ENCODE assay signal across 1 cellular context in genomic region chr13:19852766-19853165, GRCh38.
TF ChIP-seq lines count a peak whose summit lies in the region.

No MANE protein-coding gene starts in this region.

TF ChIP-seq in K562, 482 proteins besides CTCF, POLR2A, EP300 and RAD21:
- TF ChIP-seq ETV5 (CRISPR knock-in tag; IDR thresholded peaks at IDR 0.05; ENCODE audit: low read depth) (no peak), SMC3 (conservative IDR thresholded peaks at IDR 0.05; ENCODE audit: insufficient read depth, low read depth, low read length) (no peak), MECOM (CRISPR knock-in tag; IDR thresholded peaks at IDR 0.05) (no peak), ZNF644 (tag; IDR thresholded peaks at IDR 0.05; ENCODE audit: low read depth) (no peak), ZNF121 (CRISPR knock-in tag; conservative IDR thresholded peaks at IDR 0.05) (peak; percentile 50; the same call in 1 of the 2 replicates), ZNF217 (CRISPR knock-in tag; IDR thresholded peaks at IDR 0.05) (no peak), CBX8 (IDR thresholded peaks at IDR 0.05; ENCODE audit: borderline replicate concordance, extremely low read depth, low read depth, low read length, poor library complexity, severe bottlenecking) (no peak), ZNF511 (CRISPR knock-in tag; IDR thresholded peaks at IDR 0.05) (no peak)
